1 cellular context compared by ENCODE assay signal in genomic region chr5:16465544-16466432, GRCh38.
TF ChIP-seq lines count a peak whose summit lies in the region.

Gene ZNF622 (minus strand): TSS chr5:16465800. CDS start chr5:16465665, 135 bp downstream.

TF ChIP-seq in K562, 482 proteins besides CTCF, POLR2A, EP300 and RAD21 (continued from another document and continues in another):
- TF ChIP-seq ZNF609 (CRISPR knock-in tag; IDR thresholded peaks at IDR 0.05; ENCODE audit: borderline replicate concordance) (no peak), BCL6 (CRISPR knock-in tag; IDR thresholded peaks at IDR 0.05) (no peak), ZNF274 (IDR thresholded peaks at IDR 0.05; ENCODE audit: borderline replicate concordance, low read depth, low read length) (no peak), ADNP (tag; IDR thresholded peaks at IDR 0.05) (no peak), MCM3 (IDR thresholded peaks at IDR 0.05) (no peak), BHLHE40 (IDR thresholded peaks at IDR 0.05; ENCODE audit: low read length) (0 out of 2 replicates have a peak, but pooled peaks have one; percentile 39), SNIP1 (IDR thresholded peaks at IDR 0.05; ENCODE audit: low read depth) (no peak), TAF9B (IDR thresholded peaks at IDR 0.05; ENCODE audit: partially characterized antibody) (peak; percentile 92), THAP7 (CRISPR knock-in tag; IDR thresholded peaks at IDR 0.05) (no peak), IFI16 (CRISPR knock-in tag; IDR thresholded peaks at IDR 0.05) (no peak), DMBX1 (CRISPR knock-in tag; IDR thresholded peaks at IDR 0.05; ENCODE audit: borderline replicate concordance) (no peak), ZNF764 (CRISPR knock-in tag; IDR thresholded peaks at IDR 0.05; ENCODE audit: low read depth) (no peak), ZNF408 (CRISPR knock-in tag; IDR thresholded peaks at IDR 0.05; ENCODE audit: low read depth) (no peak), ZNF511 (CRISPR knock-in tag; IDR thresholded peaks at IDR 0.05) (no peak; the same call in 1 of the 2 replicates), ATF2 (CRISPR knock-in tag; IDR thresholded peaks at IDR 0.05) (no peak), ZNF586 (CRISPR knock-in tag; conservative IDR thresholded peaks at IDR 0.05) (0 out of 2 replicates have a peak, but pooled peaks have one; percentile 43), ESRRA (IDR thresholded peaks at IDR 0.05; ENCODE audit: borderline replicate concordance, low read depth) (peak; percentile 46; the same call in 1 of the 2 replicates), RBM34 (IDR thresholded peaks at IDR 0.05; ENCODE audit: borderline replicate concordance, insufficient read depth, low read length) (no peak), MAX (CRISPR knock-in tag; IDR thresholded peaks at IDR 0.05) (peak; percentile 67), ZNF263 (CRISPR knock-in tag; IDR thresholded peaks at IDR 0.05; ENCODE audit: borderline replicate concordance) (no peak), NFE2L1 (tag; IDR thresholded peaks at IDR 0.05; ENCODE audit: borderline replicate concordance, low read depth) (no peak), NR2C2 (CRISPR knock-in tag; IDR thresholded peaks at IDR 0.05) (no peak), NR2C2 (tag; IDR thresholded peaks at IDR 0.05) (peak; percentile 90), ZNF436 (CRISPR knock-in tag; IDR thresholded peaks at IDR 0.05) (no peak), NFRKB (IDR thresholded peaks at IDR 0.05; ENCODE audit: low read depth) (no peak; the same call in 1 of the 2 replicates), EP400 (IDR thresholded peaks at IDR 0.05) (peak; percentile 91), REST (CRISPR knock-in tag; IDR thresholded peaks at IDR 0.05; ENCODE audit: low read depth) (0 out of 2 replicates have a peak, but pooled peaks have one; percentile 46), ZNF695 (CRISPR knock-in tag; IDR thresholded peaks at IDR 0.05) (no peak), RBFOX2 (IDR thresholded peaks at IDR 0.05; ENCODE audit: low read depth, low read length) (peak; percentile 99), ZBTB11 (CRISPR knock-in tag; IDR thresholded peaks at IDR 0.05) (peak; percentile 88 to 98 (median 96)), PHB2 (IDR thresholded peaks at IDR 0.05; ENCODE audit: low read depth) (no peak), ATF3 (IDR thresholded peaks at IDR 0.05) (no peak), ATF3 (CRISPR knock-in tag; conservative IDR thresholded peaks at IDR 0.05) (no peak), JUND (IDR thresholded peaks at IDR 0.05; ENCODE audit: borderline replicate concordance, low read depth, low read length) (peak; percentile 64), JUND (tag; IDR thresholded peaks at IDR 0.05; ENCODE audit: borderline replicate concordance, low read depth, low read length) (peak; percentile 28; the same call in 2 of the 3 replicates), SETDB1 (IDR thresholded peaks at IDR 0.05; ENCODE audit: low read length) (peak; percentile 96), KLF10 (CRISPR knock-in tag; IDR thresholded peaks at IDR 0.05) (no peak), JUN (IDR thresholded peaks at IDR 0.05; ENCODE audit: borderline replicate concordance, low read depth, low read length) (peak; percentile 50; the same call in 1 of the 2 replicates), JUN (CRISPR knock-in tag; IDR thresholded peaks at IDR 0.05; ENCODE audit: borderline replicate concordance) (peak; percentile 68; the same call in 1 of the 2 replicates), POLR2G (IDR thresholded peaks at IDR 0.05; ENCODE audit: low read depth, low read length) (peak; percentile 100), ZNF24 (IDR thresholded peaks at IDR 0.05) (no peak), MEF2D (tag; conservative IDR thresholded peaks at IDR 0.05; ENCODE audit: low read depth) (no peak), NCOA6 (IDR thresholded peaks at IDR 0.05) (no peak; the same call in 1 of the 2 replicates), SFPQ (IDR thresholded peaks at IDR 0.05; ENCODE audit: low read depth, low read length) (no peak), ZNF347 (CRISPR knock-in tag; IDR thresholded peaks at IDR 0.05; ENCODE audit: low read depth) (no peak), ZFP30 (CRISPR knock-in tag; IDR thresholded peaks at IDR 0.05; ENCODE audit: borderline replicate concordance) (no peak), ID3 (CRISPR knock-in tag; IDR thresholded peaks at IDR 0.05) (no peak), ID3 (tag; IDR thresholded peaks at IDR 0.05) (no peak), NR3C1 (CRISPR knock-in tag; IDR thresholded peaks at IDR 0.05) (no peak), SMARCA4 (IDR thresholded peaks at IDR 0.05) (no peak), GABPA (tag; conservative IDR thresholded peaks at IDR 0.05; ENCODE audit: low read depth) (peak; percentile 98), ZNF239 (CRISPR knock-in tag; IDR thresholded peaks at IDR 0.05) (no peak)
